ENCODE assay signal across 9 cellular contexts in genomic region chr10:65571011-65571570, GRCh38.
DNase-seq lines count a peak whose midpoint lies in the region; ATAC-seq and TF ChIP-seq lines count a peak whose summit lies in the region.
"Had no signal": no experiment of that assay in that cellular context is flagged by ENCODE, and none has a peak within 500 bp of the region (broad histone marks: within the 10 kb centered on the region; RNA-seq: fewer than 3 reads in every experiment).

No MANE protein-coding gene starts in this region.

- 9% methylated on average over 5 of the region's 5 CpGs for WGBS in hepatocyte (ENCODE audit: low lambda C conversion rate, missing lambda C conversion rate)
- WGBS in testis, 2 donors = 5 to 11% methylated on average over 5 of the region's 5 CpGs

- no peak for TF ChIP-seq POLR2A in testis (IDR thresholded peaks at IDR 0.05)

- no peaks in the 10 kb centered on the region for H3K9me2 ChIP-seq in hepatocyte (replicated peaks; ENCODE audit: insufficient read depth)

- TF ChIP-seq CTCF in hepatocyte (IDR thresholded peaks at IDR 0.05; ENCODE audit: poor library complexity) = no peak
- no peak for TF ChIP-seq CTCF in testis (IDR thresholded peaks at IDR 0.05)

- H3K27ac ChIP-seq in SJSA1 (peak overlapping the region; percentile 74), hepatocyte (peak overlapping the region; percentile 73), testis (no peak overlapping the region)
- H3K27ac ChIP-seq: C4-2B had no signal

- peak overlapping the region; percentile 47 for H3K4me3 ChIP-seq in SJSA1
- peak overlapping the region; percentile 45 for H3K4me3 ChIP-seq in hepatocyte
- peak overlapping the region; percentile 50 to 51 for H3K4me3 ChIP-seq in testis

- H3K4me2 ChIP-seq in hepatocyte = peak overlapping the region; percentile 78

- H3K9me3 ChIP-seq in SJSA1 (replicated peaks) (no peaks in the 10 kb centered on the region), hepatocyte (ENCODE audit: low read depth) (no peaks in the 10 kb centered on the region), testis (no peaks in the 10 kb centered on the region)

- H3K4me1 ChIP-seq in SJSA1 (replicated peaks) (no peaks in the 10 kb centered on the region), hepatocyte (ENCODE audit: insufficient read depth) (no peaks in the 10 kb centered on the region), testis (no peaks in the 10 kb centered on the region)

- no peaks in the 10 kb centered on the region for H3K79me2 ChIP-seq in hepatocyte

- H3K27me3 ChIP-seq in SJSA1 (replicated peaks) (no peaks in the 10 kb centered on the region), hepatocyte (no peaks in the 10 kb centered on the region), testis (no peaks in the 10 kb centered on the region)

- ATAC-seq in HG03469 (IDR thresholded peaks at IDR 0.05; ENCODE audit: unreplicated experiment) = no peak

- intact Hi-C loops in testis (cut with DNase I; ENCODE audit: low total_unique reads) = no loop called here

- H3K36me3 ChIP-seq in SJSA1 = no peaks in the 10 kb centered on the region; the same call in 1 of the 2 replicates
- H3K36me3 ChIP-seq in hepatocyte (replicated peaks; ENCODE audit: insufficient read depth, low read depth) = no peaks in the 10 kb centered on the region
- H3K36me3 ChIP-seq in testis (ENCODE audit: low read depth, missing control alignments) = no peaks in the 10 kb centered on the region

- no peaks in the 10 kb centered on the region for H4K20me1 ChIP-seq in hepatocyte (ENCODE audit: insufficient read depth, poor library complexity, severe bottlenecking)

- peak overlapping the region; percentile 63 for H2AFZ ChIP-seq in hepatocyte

- DNase-seq in NOMO-1 (lab: John Stamatoyannopoulos, UW; ENCODE audit: unreplicated experiment in 2 of 2) = peak; percentile 4
- no peak for DNase-seq in NOMO-1 treated with dmso at 0.1 percent for 144 hours (lab: John Stamatoyannopoulos, UW; ENCODE audit: unreplicated experiment)
- no peak for DNase-seq in SJSA1 (ENCODE audit: low read depth in 1 of 2, low spot score in 2 of 2)
- DNase-seq in hepatocyte (ENCODE audit: low spot score) = peak; percentile 15
- no peak for DNase-seq in testis
- DNase-seq in activated effector memory CD4-positive, alpha-beta T cell treated with Interleukin-2 at 50 U/mL for 16 hours = no peak
- DNase-seq in HuH-7 (ENCODE audit: low spot score) = no peak

Comparison
In these comparisons a context has a peak if more than half of its experiments do, and no peak if none do; other contexts are left out.
1. DNase-seq: peak in NOMO-1 (2 of 2) and hepatocyte (single experiment); none in NOMO-1 treated with dmso at 0.1 percent for 144 hours (single experiment), SJSA1 (0 of 2), testis (single experiment), activated effector memory CD4-positive, alpha-beta T cell treated with Interleukin-2 at 50 U/mL for 16 hours (single experiment) and HuH-7 (single experiment).
2. H3K27ac ChIP-seq: peak in SJSA1 (single experiment) and hepatocyte (single experiment); none in testis (0 of 2).
3. Peak in every context shown above with its lines, with median percentiles within 50 percentile points of each other: H3K4me3 ChIP-seq.